In genomic region chr1:91645031-91645430, GRCh38 we compare ENCODE assay signal across 18 cellular contexts.
A peak's percentile ranks its signal among the peaks of the same experiment; 100 is the strongest.
DNase-seq lines count a peak whose midpoint lies in the region; TF ChIP-seq lines count a peak whose summit lies in the region.
"Had no signal": no experiment of that assay in that cellular context is flagged by ENCODE, and none has a peak within 500 bp of the region (broad histone marks: within the 10 kb centered on the region; RNA-seq: fewer than 3 reads in every experiment).

No MANE protein-coding gene starts in this region.

- H3K9me3 ChIP-seq in ectodermal cell (ENCODE audit: control insufficient read depth, low read length), result no peaks in the 10 kb centered on the region
- no peaks in the 10 kb centered on the region for H3K9me3 ChIP-seq in neuron (ENCODE audit: low read length)
- H3K9me3 ChIP-seq in Karpas-422 (ENCODE audit: low read length), result no peaks in the 10 kb centered on the region
- H3K9me3 ChIP-seq in suprapubic skin, result no peaks in the 10 kb centered on the region
- H3K9me3 ChIP-seq: MG63 had no signal

- H3K36me3 ChIP-seq in ectodermal cell (ENCODE audit: control insufficient read depth, insufficient read depth, low read length) (no peaks in the 10 kb centered on the region), neuron (ENCODE audit: insufficient read depth, low read length) (no peaks in the 10 kb centered on the region), Karpas-422 (ENCODE audit: insufficient read depth, low read length) (no peaks in the 10 kb centered on the region), suprapubic skin (no peaks in the 10 kb centered on the region)
- H3K36me3 ChIP-seq: heart left ventricle, MG63 had no signal

- H3K27ac ChIP-seq in ectodermal cell (ENCODE audit: insufficient read depth, low read depth, low read length, poor library complexity, severe bottlenecking), result peak overlapping the region; percentile 89
- H3K27ac ChIP-seq in Karpas-422 (ENCODE audit: low read length), result no peak overlapping the region
- H3K27ac ChIP-seq in suprapubic skin, result no peak overlapping the region
- H3K27ac ChIP-seq: C4-2B, heart left ventricle, HL-60 had no signal

- no peak overlapping the region for H3K4me2 ChIP-seq in Karpas-422 (ENCODE audit: low read depth, low read length, poor library complexity, severe bottlenecking)

- no peak for TF ChIP-seq EP300 in suprapubic skin (IDR thresholded peaks at IDR 0.05)

- no peak for TF ChIP-seq POLR2A in suprapubic skin (IDR thresholded peaks at IDR 0.05)

- H3K9ac ChIP-seq in Karpas-422 (ENCODE audit: low read length), result no peak overlapping the region

- TF ChIP-seq CTCF in suprapubic skin (IDR thresholded peaks at IDR 0.05), result no peak

- no peaks in the 10 kb centered on the region for H3K27me3 ChIP-seq in ectodermal cell (ENCODE audit: control insufficient read depth, insufficient read depth, low read length, poor library complexity, severe bottlenecking)
- no peaks in the 10 kb centered on the region for H3K27me3 ChIP-seq in neuron (ENCODE audit: insufficient read depth, low read length)
- no peaks in the 10 kb centered on the region for H3K27me3 ChIP-seq in Karpas-422 (ENCODE audit: low read length)
- H3K27me3 ChIP-seq in suprapubic skin, result no peaks in the 10 kb centered on the region
- H3K27me3 ChIP-seq: heart left ventricle, MG63 had no signal

- H4K20me1 ChIP-seq in Karpas-422 (ENCODE audit: insufficient read depth, low read depth, low read length), result no peaks in the 10 kb centered on the region

- H2AFZ ChIP-seq in neuron (ENCODE audit: low read depth, low read length) (peak overlapping the region; percentile 9), Karpas-422 (ENCODE audit: low read length) (no peak overlapping the region)

- 0 to 4% methylated on average over 6 of the region's 6 CpGs for WGBS in ectodermal cell, 2 experiments
- WGBS in suprapubic skin, result 80% methylated on average over 6 of the region's 6 CpGs

- H3K9me2 ChIP-seq in Karpas-422 (replicated peaks; ENCODE audit: insufficient read depth, low read length), result no peaks in the 10 kb centered on the region

- H3K4me3 ChIP-seq in ectodermal cell (ENCODE audit: insufficient read depth, low read depth, low read length) (no peak overlapping the region), neuron (ENCODE audit: low read length) (no peak overlapping the region), Karpas-422 (ENCODE audit: low read length) (no peak overlapping the region), suprapubic skin (no peak overlapping the region)
- H3K4me3 ChIP-seq: heart left ventricle, MG63 had no signal

- H3K4me1 ChIP-seq in ectodermal cell (ENCODE audit: control insufficient read depth, insufficient read depth, low read length), result peaks cover 18% of the 10 kb centered on the region
- H3K4me1 ChIP-seq in neuron (ENCODE audit: insufficient read depth, low read length), result peaks cover 9% of the 10 kb centered on the region
- no peaks in the 10 kb centered on the region for H3K4me1 ChIP-seq in Karpas-422 (ENCODE audit: low read length)
- peaks cover 2% of the 10 kb centered on the region for H3K4me1 ChIP-seq in suprapubic skin

- no peaks in the 10 kb centered on the region for H3K79me2 ChIP-seq in Karpas-422 (ENCODE audit: low read length)

- DNase-seq in HK-2 (ENCODE audit: unreplicated experiment) (peak; percentile 21), iPS-NIHi7 (ENCODE audit: extremely low spot score) (peak; percentile 62), HuH-7.5 (ENCODE audit: low spot score) (no peak), Karpas-422 (no peak), NCI-H1048 (lab: John Stamatoyannopoulos, UW) (no peak), suprapubic skin (ENCODE audit: low spot score in 2 of 2) (no peak)
- DNase-seq: activated CD8-positive, alpha-beta T cell treated with anti-CD3 and anti-CD28 coated beads for 36 hours; activated naive CD4-positive, alpha-beta T cell; Calu3; heart left ventricle; MG63; naive thymus-derived CD8-positive, alpha-beta T cell; NCI-H1436 treated with DMSO at 0.1 percent for 48 hours; NCI-H526 had no signal

Comparison
In these comparisons a context has a peak if more than half of its experiments do, and no peak if none do; other contexts are left out.
1. DNase-seq: peak in HK-2 (single experiment) and iPS-NIHi7 (single experiment); none in HuH-7.5 (single experiment), Karpas-422 (single experiment), NCI-H1048 (single experiment) and suprapubic skin (0 of 2).